Comparison of ENCODE assay signal across 7 cellular contexts in the genomic region with DNA sequence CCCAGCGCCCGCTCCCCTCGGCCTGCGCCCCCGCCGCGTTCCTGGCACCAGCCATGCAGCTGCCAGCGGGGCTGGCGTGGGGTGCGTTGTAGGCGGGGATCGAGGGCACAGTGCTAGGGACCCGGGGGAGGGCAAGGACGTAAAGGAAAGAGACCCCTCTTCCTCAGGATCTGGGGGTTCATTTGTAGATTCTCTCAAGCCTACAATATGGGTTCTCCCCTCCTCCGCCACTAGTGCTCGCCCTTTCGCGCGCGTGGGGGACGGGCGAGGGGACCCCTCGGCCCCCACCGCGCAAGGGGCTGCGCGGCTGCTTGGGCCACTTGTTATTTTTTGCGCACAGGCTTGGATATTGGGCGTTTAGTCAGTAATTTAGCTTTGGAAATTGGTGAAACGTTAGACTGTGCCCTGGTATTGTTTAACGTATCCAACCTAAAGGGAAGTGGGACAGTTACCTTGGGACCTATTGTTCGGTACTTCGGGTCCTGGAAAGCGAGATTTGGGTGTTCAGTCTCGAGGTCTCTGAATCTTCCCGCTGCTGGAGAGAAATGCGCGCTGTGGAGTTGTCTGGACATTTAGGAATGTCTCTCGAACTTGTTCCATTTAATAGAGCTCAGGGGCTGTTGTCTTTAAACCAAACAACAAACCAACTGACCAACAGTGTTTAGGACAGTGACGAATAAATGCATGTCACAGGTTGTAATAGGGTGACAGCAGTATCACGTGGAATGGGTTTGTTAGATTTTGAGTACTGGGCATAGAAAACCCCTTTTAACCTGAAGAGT. TPM values are rescaled to one million over a fixed set of nuclear protein-coding genes. Genes with fewer than 3 reads are reported as not detected.
DNase-seq lines count a peak whose midpoint lies in the region; ATAC-seq and TF ChIP-seq lines count a peak whose summit lies in the region.

No MANE protein-coding gene starts in this region.

- CTCF ChIA-PET in GM10248 (lab: Yijun Ruan, JAX): interaction anchor here (1.0 to 2.5 kb wide), 18 partner anchors 8 to 436 kb away, joined by 3 to 16 read pairs (median 4); no protein-coding TSS in a partner anchor

- no peak for TF ChIP-seq POLR2A in sigmoid colon (IDR thresholded peaks at IDR 0.05)

- no peak overlapping the region for H3K27ac Mint-ChIP-seq in activated T-helper 2 cell treated with anti-CD3 and anti-CD28 coated beads, Interferon-gamma antibody, Interleukin-2, Interleukin-4, amounts not matched to agents 10 μg/mL and 5 μg/mL and 100 μg/mL, durations not matched to agents 14 hours and 24 hours and 36 hours

- no peak for TF ChIP-seq EP300 in sigmoid colon (IDR thresholded peaks at IDR 0.05)

- POLR2A ChIA-PET in GM10248 (lab: Yijun Ruan, JAX): interaction anchor here (0.6 to 2.2 kb wide), 4 partner anchors 10 to 1690 kb away, joined by 3 to 7 read pairs (median 6); no protein-coding TSS in a partner anchor

- intact Hi-C loops in activated T-helper 2 cell treated with anti-CD3 and anti-CD28 coated beads, Interferon-gamma antibody, Interleukin-2, Interleukin-4, amounts not matched to agents 10 μg/mL and 5 μg/mL and 100 μg/mL, durations not matched to agents 14 hours and 24 hours and 36 hours (cut with micrococcal nuclease): loop anchor here (1.0 to 5.0 kb wide), 2 partner anchors 16 to 250 kb away; partner anchors contain the start of gene GTPBP10
- intact Hi-C loops in sigmoid colon (cut with DNase I): loop anchor here (10.0 kb wide), 2 partner anchors 142 to 438 kb away; no protein-coding TSS in a partner anchor

- peaks cover 12% of the 10 kb centered on the region for H3K4me1 Mint-ChIP-seq in activated T-helper 2 cell treated with anti-CD3 and anti-CD28 coated beads, Interferon-gamma antibody, Interleukin-2, Interleukin-4, amounts not matched to agents 10 μg/mL and 5 μg/mL and 100 μg/mL, durations not matched to agents 14 hours and 24 hours and 36 hours (ENCODE audit: low read depth)

- H3K27me3 ChIP-seq in right atrium auricular region: no peaks in the 10 kb centered on the region
- H3K27me3 ChIP-seq in sigmoid colon: no peaks in the 10 kb centered on the region

- DNase-seq in GM10248 (ENCODE audit: extremely low spot score) (peak; percentile 54), HT1080 (ENCODE audit: low read depth) (peak; percentile 31), right atrium auricular region (ENCODE audit: low spot score) (no peak), sigmoid colon (no peak), T-helper 9 cell (no peak)
- DNase-seq in activated T-helper 2 cell treated with anti-CD3 and anti-CD28 coated beads, Interferon-gamma antibody, Interleukin-2, Interleukin-4, amounts not matched to agents 10 μg/mL and 5 μg/mL and 100 μg/mL, durations not matched to agents 14 hours and 24 hours and 36 hours (ENCODE audit: low spot score): no peak

- peak; percentile 23 for ATAC-seq in GM21390 (IDR thresholded peaks at IDR 0.05; ENCODE audit: unreplicated experiment)

- no peaks in the 10 kb centered on the region for H3K9me3 Mint-ChIP-seq in activated T-helper 2 cell treated with anti-CD3 and anti-CD28 coated beads, Interferon-gamma antibody, Interleukin-2, Interleukin-4, amounts not matched to agents 10 μg/mL and 5 μg/mL and 100 μg/mL, durations not matched to agents 14 hours and 24 hours and 36 hours

- H3K36me3 ChIP-seq in right atrium auricular region (no peaks in the 10 kb centered on the region), sigmoid colon (no peaks in the 10 kb centered on the region)

- H3K4me3 ChIP-seq in right atrium auricular region (peak overlapping the region; percentile 73 to 90), sigmoid colon (peak overlapping the region; percentile 60 to 84 (median 70))

- peaks cover 62% of the 10 kb centered on the region for H3K27me3 Mint-ChIP-seq in activated T-helper 2 cell treated with anti-CD3 and anti-CD28 coated beads, Interferon-gamma antibody, Interleukin-2, Interleukin-4, amounts not matched to agents 10 μg/mL and 5 μg/mL and 100 μg/mL, durations not matched to agents 14 hours and 24 hours and 36 hours (ENCODE audit: low read depth)

- H3K4me1 ChIP-seq in right atrium auricular region (peaks cover 0 to 25% of the 10 kb centered on the region in 2 donors), sigmoid colon (peaks cover 0 to 24% (median 7%) of the 10 kb centered on the region in 4 donors)

- H3K27ac ChIP-seq in right atrium auricular region (peak overlapping the region; percentile 90), sigmoid colon (peak overlapping the region; percentile 79 to 86 (median 85))

- H3K36me3 Mint-ChIP-seq in activated T-helper 2 cell treated with anti-CD3 and anti-CD28 coated beads, Interferon-gamma antibody, Interleukin-2, Interleukin-4, amounts not matched to agents 10 μg/mL and 5 μg/mL and 100 μg/mL, durations not matched to agents 14 hours and 24 hours and 36 hours (ENCODE audit: low read depth): no peaks in the 10 kb centered on the region

- WGBS in sigmoid colon, 2 donors: 1% methylated on average over 41 of the region's 41 CpGs

- H3K4me3 Mint-ChIP-seq in activated T-helper 2 cell treated with anti-CD3 and anti-CD28 coated beads, Interferon-gamma antibody, Interleukin-2, Interleukin-4, amounts not matched to agents 10 μg/mL and 5 μg/mL and 100 μg/mL, durations not matched to agents 14 hours and 24 hours and 36 hours (ENCODE audit: low read depth): peak overlapping the region; percentile 79

- TF ChIP-seq CTCF in GM10248 (IDR thresholded peaks at IDR 0.05; ENCODE audit: control extremely low read depth, extremely low read depth, low read depth, missing control alignments) (no peak), right atrium auricular region (IDR thresholded peaks at IDR 0.05) (no peak), sigmoid colon (IDR thresholded peaks at IDR 0.05) (no peak)

- H3K9me3 ChIP-seq in right atrium auricular region (no peaks in the 10 kb centered on the region), sigmoid colon (no peaks in the 10 kb centered on the region)

RNA-seq across cellular contexts. Expression of gene CDK14, which starts 0.8 kb away (rescaled TPM):
- total RNA-seq in HT1080 (2014; rRNA removed; shearing (Covaris generic)): 6.9 and 8.1 TPM in 2 replicates
- polyA plus RNA-seq in HT1080 (2015; cell fraction: cytosol; rRNA removed): 8.1 and 9.3 TPM in 2 replicates
- 5.4 and 5.9 TPM in 2 replicates for polyA plus RNA-seq in HT1080 (2015; cell fraction: nucleus; rRNA removed)
- total RNA-seq in activated T-helper 2 cell treated with anti-CD3 and anti-CD28 coated beads, Interferon-gamma antibody, Interleukin-2, Interleukin-4, amounts not matched to agents 10 μg/mL and 5 μg/mL and 100 μg/mL, durations not matched to agents 14 hours and 24 hours and 36 hours: 2.1 and 2.2 TPM in 2 replicates
- total RNA-seq in right atrium auricular region (10 to 100 TPM; 21.5 to 37.9 TPM), sigmoid colon (10 to 100 TPM; 11.1 to 19.3 (median 16.4) TPM)
- 1 to 10 TPM in 2 of 3 donors, under 1 TPM in 1; 0.92 to 4.0 (median 2.4) TPM for polyA plus RNA-seq in sigmoid colon

Comparison
In these comparisons a context has a peak if more than half of its experiments do, and no peak if none do; other contexts are left out.
1. DNase-seq: peak in GM10248 (single experiment) and HT1080 (single experiment); none in activated T-helper 2 cell treated with anti-CD3 and anti-CD28 coated beads, Interferon-gamma antibody, Interleukin-2, Interleukin-4, amounts not matched to agents 10 μg/mL and 5 μg/mL and 100 μg/mL, durations not matched to agents 14 hours and 24 hours and 36 hours (single experiment), right atrium auricular region (single experiment), sigmoid colon (single experiment) and T-helper 9 cell (single experiment).